1 cellular context compared by ENCODE assay signal in genomic region chr22:21688706-21689381, GRCh38.
TF ChIP-seq lines count a peak whose summit lies in the region.

No MANE protein-coding gene starts in this region.

TF ChIP-seq in WTC11, 78 proteins besides CTCF, POLR2A, EP300 and RAD21 (continued from another document):
- TF ChIP-seq PRDM15 (CRISPR knock-in tag; IDR thresholded peaks at IDR 0.05) (no peak), ZNF281 (CRISPR knock-in tag; IDR thresholded peaks at IDR 0.05) (no peak), MXD4 (CRISPR knock-in tag; IDR thresholded peaks at IDR 0.05; ENCODE audit: borderline replicate concordance) (no peak), CBFB (CRISPR knock-in tag; IDR thresholded peaks at IDR 0.05; ENCODE audit: low read depth) (no peak), MYBL2 (CRISPR knock-in tag; IDR thresholded peaks at IDR 0.05) (no peak)
